26 cellular contexts compared by ENCODE assay signal in the genomic region with DNA sequence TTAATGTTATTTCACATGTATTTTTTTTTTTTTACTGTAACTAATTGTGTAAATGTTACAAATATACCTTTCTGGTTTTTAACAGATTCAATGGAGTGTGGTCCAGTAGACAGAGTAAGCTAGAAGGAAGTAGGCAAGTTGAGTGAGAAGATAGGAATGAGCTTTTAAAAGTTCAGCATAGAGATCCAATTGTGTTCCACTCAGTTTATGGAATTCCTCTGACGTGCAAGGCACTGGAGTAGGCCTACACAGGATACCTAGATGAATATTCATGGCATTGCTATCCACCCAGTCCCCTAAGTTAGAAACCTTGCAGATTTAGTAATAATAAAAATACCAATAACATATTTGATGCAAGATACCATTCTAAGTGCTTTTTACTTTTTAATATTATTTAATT.
DNase-seq lines count a peak whose midpoint lies in the region; ATAC-seq, FAIRE-seq and TF ChIP-seq lines count a peak whose summit lies in the region.
"Had no signal": no experiment of that assay in that cellular context is flagged by ENCODE, and none has a peak within 500 bp of the region (broad histone marks: within the 10 kb centered on the region; RNA-seq: fewer than 3 reads in every experiment).

No MANE protein-coding gene starts in this region.

- WGBS in GM23248 (ENCODE audit: low coverage in 1 of 2, low lambda C conversion rate in 2 of 2, missing lambda C conversion rate in 2 of 2), 2 experiments: 21 to 36% methylated on average over 1 of the region's 1 CpG
- no CpG with 5 or more reads among the region's 1 CpG for WGBS in trophoblast cell (ENCODE audit: extremely low coverage, insufficient coverage, insufficient read length)
- 70 to 96% (median 84%) methylated on average over 1 of the region's 1 CpG for WGBS in small intestine, 3 donors
- 67 to 83% (median 76%) methylated on average over 1 of the region's 1 CpG for WGBS in heart left ventricle, 4 donors

- DNase-seq in AG08396 (ENCODE audit: low spot score): peak; percentile 5
- DNase-seq in GM23248: peak; percentile 19
- DNase-seq in RPMI7951 (ENCODE audit: low read depth): peak; percentile 6
- peak; percentile 6 to 44 for DNase-seq in trophoblast cell
- no peak for DNase-seq in small intestine
- DNase-seq in RPMI8226: no peak
- no peak for DNase-seq in heart left ventricle
- DNase-seq: 8988T; ACHN; DMS153; DND-41; GOT3; NCI-H1092 treated with DMSO at 0.1 percent for 48 hours; NCI-H1436 treated with DMSO at 0.1 percent for 48 hours; NCI-H187 treated with DMSO at 0.1 percent for 48 hours; NCI-H2171 treated with DMSO at 0.1 percent for 48 hours; NCI-H446; NCI-H524 treated with DMSO at 0.1 percent for 48 hours; NCI-H82; NK-92 treated with Interleukin-12 subunit alpha and Interleukin-12 subunit beta, amount 100 ng/mL, for 24 hours; SHP77 treated with DMSO at 0.1 percent for 48 hours had no signal

- no peak for ATAC-seq in heart left ventricle
- ATAC-seq: GM12878 had no signal

- in situ Hi-C loops in GM23248 (cut with MboI): no loop called here

- H3K23ac ChIP-seq in trophoblast cell (ENCODE audit: low read length): no peak overlapping the region

- H3K27ac ChIP-seq in GM23248 (no peak overlapping the region), trophoblast cell (ENCODE audit: low read depth, low read length) (no peak overlapping the region), small intestine (ENCODE audit: low read depth in 1 of 2, low read length in 1 of 2) (no peak overlapping the region), heart left ventricle (no peak overlapping the region)
- H3K27ac ChIP-seq: KMS-11, SK-N-MC had no signal

- no peaks in the 10 kb centered on the region for H3F3A ChIP-seq in GM23248 (ENCODE audit: insufficient read depth)

- no peak overlapping the region for H3K4me2 ChIP-seq in GM23248 (ENCODE audit: unreplicated experiment)
- H3K4me2 ChIP-seq in trophoblast cell (ENCODE audit: low read length): no peak overlapping the region
- H3K4me2 ChIP-seq: KMS-11 had no signal

- no peak overlapping the region for H2AK5ac ChIP-seq in trophoblast cell (ENCODE audit: low read length)

- H3K14ac ChIP-seq in trophoblast cell (ENCODE audit: low read length): no peak overlapping the region

- no peak overlapping the region for H2BK120ac ChIP-seq in trophoblast cell (ENCODE audit: insufficient read depth, low read length, poor library complexity)

- H2BK5ac ChIP-seq in trophoblast cell (ENCODE audit: low read depth, low read length, poor library complexity): no peak overlapping the region

- no peak overlapping the region for H2BK12ac ChIP-seq in trophoblast cell (ENCODE audit: low read length)

- H4K20me1 ChIP-seq in GM23248 (ENCODE audit: insufficient read depth): no peaks in the 10 kb centered on the region

- no peak overlapping the region for H3K4ac ChIP-seq in trophoblast cell (ENCODE audit: low read depth, low read length)

- no peak overlapping the region for H3K18ac ChIP-seq in trophoblast cell (ENCODE audit: low read length)

- FAIRE-seq in small intestine (lab: Jason Lieb, UNC): no peak
- FAIRE-seq: G401.6, GM12878 had no signal

- H2AFZ ChIP-seq in GM23248 (no peak overlapping the region), trophoblast cell (ENCODE audit: insufficient read depth, low read length, poor library complexity) (no peak overlapping the region)

- H4K8ac ChIP-seq in trophoblast cell (ENCODE audit: low read depth, low read length): no peak overlapping the region

- intact Hi-C loops in heart left ventricle (cut with DNase I): no loop called here

- no peaks in the 10 kb centered on the region for H3K9me2 ChIP-seq in GM23248 (ENCODE audit: insufficient read depth)

- H4K91ac ChIP-seq in trophoblast cell (ENCODE audit: low read depth, low read length): no peak overlapping the region

- H3K36me3 ChIP-seq in GM23248 (ENCODE audit: low read depth): no peaks in the 10 kb centered on the region
- H3K36me3 ChIP-seq in trophoblast cell (ENCODE audit: control insufficient read depth in 1 of 2, insufficient read depth in 2 of 2, low read length in 2 of 2): no peaks in the 10 kb centered on the region
- H3K36me3 ChIP-seq in small intestine (ENCODE audit: control insufficient read depth in 2 of 2, insufficient read depth in 2 of 2, low read length in 2 of 2): no peaks in the 10 kb centered on the region
- no peaks in the 10 kb centered on the region for H3K36me3 ChIP-seq in heart left ventricle
- H3K36me3 ChIP-seq: HAP-1 had no signal

- H3K79me2 ChIP-seq in GM23248 (ENCODE audit: insufficient read depth) (no peaks in the 10 kb centered on the region), trophoblast cell (ENCODE audit: control insufficient read depth, insufficient read depth, low read length, poor library complexity) (no peaks in the 10 kb centered on the region)

- no peaks in the 10 kb centered on the region for H3K4me1 ChIP-seq in GM23248 (ENCODE audit: insufficient read depth)
- H3K4me1 ChIP-seq in trophoblast cell (ENCODE audit: control insufficient read depth in 1 of 2, insufficient read depth in 2 of 2, low read length in 2 of 2): no peaks in the 10 kb centered on the region
- H3K4me1 ChIP-seq in small intestine (ENCODE audit: control insufficient read depth in 2 of 2, insufficient read depth in 1 of 2, low read depth in 1 of 2, low read length in 1 of 2): no peaks in the 10 kb centered on the region
- H3K4me1 ChIP-seq in heart left ventricle: no peaks in the 10 kb centered on the region
- H3K4me1 ChIP-seq: HAP-1 had no signal

- H3K79me1 ChIP-seq in trophoblast cell (ENCODE audit: low read length): no peaks in the 10 kb centered on the region

- H3K9me3 ChIP-seq in GM23248 (ENCODE audit: low read depth) (no peaks in the 10 kb centered on the region), trophoblast cell (ENCODE audit: insufficient read depth, low read depth, low read length) (no peaks in the 10 kb centered on the region), small intestine (ENCODE audit: control insufficient read depth, low read depth) (no peaks in the 10 kb centered on the region), heart left ventricle (peaks cover 0 to 4% (median 0%) of the 10 kb centered on the region in 12 donors)
- H3K9me3 ChIP-seq: HAP-1 had no signal

- H4K12ac ChIP-seq in trophoblast cell (ENCODE audit: low read depth, low read length): no peak overlapping the region

- no peak overlapping the region for H3K9ac ChIP-seq in GM23248
- no peak overlapping the region for H3K9ac ChIP-seq in trophoblast cell (ENCODE audit: low read length)
- H3K9ac ChIP-seq: KMS-11 had no signal

- no peak for TF ChIP-seq CTCF in heart left ventricle (IDR thresholded peaks at IDR 0.05)

- TF ChIP-seq POLR2A in heart left ventricle (IDR thresholded peaks at IDR 0.05): no peak

- no peaks in the 10 kb centered on the region for H3K27me3 ChIP-seq in GM23248 (replicated peaks; ENCODE audit: insufficient read depth)
- no peaks in the 10 kb centered on the region for H3K27me3 ChIP-seq in trophoblast cell (ENCODE audit: insufficient read depth, low read length)
- H3K27me3 ChIP-seq in small intestine (ENCODE audit: control insufficient read depth in 2 of 2, insufficient read depth in 2 of 2, low read length in 2 of 2): no peaks in the 10 kb centered on the region
- no peaks in the 10 kb centered on the region for H3K27me3 ChIP-seq in heart left ventricle

- H3K4me3 ChIP-seq in GM23248 (no peak overlapping the region), trophoblast cell (ENCODE audit: low read depth, low read length) (no peak overlapping the region), small intestine (ENCODE audit: low read depth in 1 of 2, low read length in 2 of 2) (no peak overlapping the region), heart left ventricle (no peak overlapping the region)
- H3K4me3 ChIP-seq: GM12878, HAP-1, SK-N-MC had no signal

Comparison
In these comparisons a context has a peak if more than half of its experiments do, and no peak if none do; other contexts are left out.
1. DNase-seq: peak in AG08396 (single experiment), GM23248 (single experiment), RPMI7951 (single experiment) and trophoblast cell (2 of 2); none in small intestine (single experiment), RPMI8226 (single experiment) and heart left ventricle (0 of 5).